Comparison of ENCODE assay signal across 8 cellular contexts in genomic region chr11:13962562-13963168, GRCh38. TPM values are rescaled to one million over a fixed set of nuclear protein-coding genes. Genes with fewer than 3 reads are reported as not detected.
DNase-seq lines count a peak whose midpoint lies in the region; ATAC-seq and TF ChIP-seq lines count a peak whose summit lies in the region.
"Had no signal": no experiment of that assay in that cellular context is flagged by ENCODE, and none has a peak within 500 bp of the region (broad histone marks: within the 10 kb centered on the region; RNA-seq: fewer than 3 reads in every experiment).

Gene SPON1, plus strand, starts transcription at chr11:13962723. Its CDS starts 182 bp downstream, at chr11:13962905.

- no peaks in the 10 kb centered on the region for H3K9me3 ChIP-seq in neuron (ENCODE audit: low read length)

- no peaks in the 10 kb centered on the region for H3K4me1 ChIP-seq in neuron (ENCODE audit: insufficient read depth, low read length)

- H3K4me3 ChIP-seq in fibroblast of pulmonary artery (replicated peaks; ENCODE audit: low read depth, low read length) (no peak within 1 kb of the TSS), neuron (ENCODE audit: low read length) (no peak within 1 kb of the TSS)

- TF ChIP-seq CTCF in fibroblast of pulmonary artery (IDR thresholded peaks at IDR 0.05; ENCODE audit: low read length, missing control alignments): no peak

- H3K36me3 ChIP-seq in neuron (ENCODE audit: insufficient read depth, low read length): no peaks in the 10 kb centered on the region

- H2AFZ ChIP-seq in neuron (ENCODE audit: low read depth, low read length): peak within 1 kb of the TSS; percentile 44

- peaks cover 82% of the 10 kb centered on the region for H3K27me3 ChIP-seq in neuron (ENCODE audit: insufficient read depth, low read length)

- no peak for ATAC-seq in GM21576 (IDR thresholded peaks at IDR 0.05; ENCODE audit: unreplicated experiment)
- ATAC-seq in HG03439 (IDR thresholded peaks at IDR 0.05; ENCODE audit: unreplicated experiment): no peak

- DNase-seq in NCI-H1930 (lab: John Stamatoyannopoulos, UW) (peak; percentile 33 to 41), fibroblast of pulmonary artery (ENCODE audit: low read depth) (peak; percentile 15), ureter (ENCODE audit: low spot score) (peak; percentile 50)
- DNase-seq in activated T-cell treated with anti-CD3 and anti-CD28 coated beads, Interleukin-2, amount 50 U/mL, for 1 hour: peak; percentile 62

RNA-seq across cellular contexts. Expression of gene SPON1, which starts in this region (rescaled TPM):
- total RNA-seq in ureter: 37.1 TPM
- total RNA-seq: pulmonary artery endothelial cell had no signal
